In the genomic region with DNA sequence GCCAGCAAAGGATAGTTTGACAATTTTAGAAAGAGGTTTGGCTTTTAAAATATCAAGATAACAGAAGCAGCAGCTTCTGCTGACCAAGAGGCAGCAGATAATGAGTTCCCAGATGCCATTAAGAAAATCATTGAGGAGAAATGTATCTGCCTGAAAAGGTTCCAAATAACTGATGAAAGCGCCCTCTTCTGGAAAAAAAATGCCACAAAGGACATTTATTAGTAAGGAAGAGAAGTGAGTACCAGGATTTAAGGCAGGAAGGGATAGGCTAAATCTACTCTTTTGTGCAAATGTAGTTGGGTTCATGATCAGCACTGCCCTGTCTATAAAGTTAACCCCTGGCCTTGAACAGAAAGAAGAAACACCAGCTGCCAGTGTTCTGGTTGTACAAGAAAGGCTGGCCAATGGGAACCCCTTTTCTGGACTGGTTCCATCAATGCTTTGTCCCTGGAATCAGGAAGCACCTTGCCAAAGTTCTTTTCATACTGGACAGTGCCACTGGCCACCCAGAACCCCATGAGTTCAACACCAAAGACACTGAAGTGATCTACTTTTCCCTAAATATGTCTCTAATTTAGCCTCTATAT, we compare ENCODE assay signal across 9 cellular contexts. TPM values are rescaled to one million over a fixed set of nuclear protein-coding genes. Genes with fewer than 3 reads are reported as not detected.
DNase-seq lines count a peak whose midpoint lies in the region; ATAC-seq and TF ChIP-seq lines count a peak whose summit lies in the region.
"Had no signal": no experiment of that assay in that cellular context is flagged by ENCODE, and none has a peak within 500 bp of the region (broad histone marks: within the 10 kb centered on the region; RNA-seq: fewer than 3 reads in every experiment).

No MANE protein-coding gene starts in this region.

- H4K20me1 ChIP-seq in osteoblast (ENCODE audit: insufficient read depth, low read length): no peaks in the 10 kb centered on the region

- no peaks in the 10 kb centered on the region for H3K4me1 ChIP-seq in osteoblast (ENCODE audit: insufficient read depth, low read length)

- ATAC-seq in GM21447 (IDR thresholded peaks at IDR 0.05; ENCODE audit: unreplicated experiment) (no peak), GM19395 (IDR thresholded peaks at IDR 0.05; ENCODE audit: unreplicated experiment) (no peak)

- no peaks in the 10 kb centered on the region for H3K79me2 ChIP-seq in osteoblast (ENCODE audit: insufficient read depth, low read length)

- no peaks in the 10 kb centered on the region for H3K9me3 ChIP-seq in osteoblast (ENCODE audit: low read depth, low read length)

- H3K27me3 ChIP-seq in osteoblast (ENCODE audit: insufficient read depth, low read length): no peaks in the 10 kb centered on the region

- DNase-seq in NCI-H446 (lab: John Stamatoyannopoulos, UW) (peak; percentile 4 to 35), NCI-H446 treated with DMSO at 0.1 percent for 48 hours (lab: John Stamatoyannopoulos, UW) (no peak), NCI-H2029 treated with DMSO at 0.1 percent for 48 hours (lab: John Stamatoyannopoulos, UW) (peak; percentile 1), cerebellar cortex (ENCODE audit: low spot score) (peak; percentile 49), osteoblast (ENCODE audit: insufficient read length, low spot score, missing footprints) (no peak), kidney glomerular epithelial cell (lab: John Stamatoyannopoulos, UW) (no peak)
- DNase-seq: cerebellar nuclear complex had no signal

- H3K36me3 ChIP-seq in osteoblast (ENCODE audit: insufficient read depth, low read length): peaks cover 15% of the 10 kb centered on the region

- no peak overlapping the region for H3K27ac ChIP-seq in osteoblast (ENCODE audit: low read depth, low read length)

- no peak overlapping the region for H3K4me3 ChIP-seq in osteoblast (ENCODE audit: insufficient read depth, low read length)

- no peak overlapping the region for H2AFZ ChIP-seq in osteoblast (ENCODE audit: low read length)

- TF ChIP-seq CTCF in osteoblast (IDR thresholded peaks at IDR 0.05; ENCODE audit: extremely low read depth, low read depth, low read length): peak; percentile 60

- H3K4me2 ChIP-seq in osteoblast (ENCODE audit: insufficient read depth, low read length): no peak overlapping the region

RNA-seq across cellular contexts. Expression of a gene that starts 40.6 kb away (rescaled TPM):
- 19.5 and 28.0 TPM in 2 replicates for total RNA-seq in osteoblast

RNA-seq across cellular contexts. Expression of a gene that starts 40.7 kb away (rescaled TPM):
- total RNA-seq in osteoblast: 16.6 and 16.8 TPM in 2 replicates

RNA-seq across cellular contexts. Expression of a gene that starts 54.6 kb away (rescaled TPM):
- 0.29 and 0.72 TPM in 2 replicates for total RNA-seq in osteoblast

RNA-seq across cellular contexts. Expression of a gene that starts 57.1 kb away (rescaled TPM):
- 4.3 and 5.3 TPM in 2 replicates for total RNA-seq in osteoblast

Comparison
In these comparisons a context has a peak if more than half of its experiments do, and no peak if none do; other contexts are left out.
1. DNase-seq: peak in NCI-H446 (2 of 2), NCI-H2029 treated with DMSO at 0.1 percent for 48 hours (single experiment) and cerebellar cortex (single experiment); none in NCI-H446 treated with DMSO at 0.1 percent for 48 hours (single experiment), osteoblast (single experiment) and kidney glomerular epithelial cell (single experiment).